Comparison of ENCODE assay signal across 22 cellular contexts in genomic region chr1:3814065-3814464, GRCh38. TPM values are rescaled to one million over a fixed set of nuclear protein-coding genes. Genes with fewer than 3 reads are reported as not detected.
DNase-seq lines count a peak whose midpoint lies in the region; ATAC-seq, FAIRE-seq and TF ChIP-seq lines count a peak whose summit lies in the region.
"Had no signal": no experiment of that assay in that cellular context is flagged by ENCODE, and none has a peak within 500 bp of the region (broad histone marks: within the 10 kb centered on the region; RNA-seq: fewer than 3 reads in every experiment).

No MANE protein-coding gene starts in this region.

- 93% methylated on average over 2 of the region's 2 CpGs for WGBS in GM12878 (ENCODE audit: insufficient coverage, insufficient replicate concordance, low lambda C conversion rate, missing lambda C conversion rate)

- TF ChIP-seq RAD21 in GM12878 (IDR thresholded peaks at IDR 0.05; ENCODE audit: insufficient read depth, low read depth, low read length), result no peak

- H3K79me2 ChIP-seq in OCI-LY7 (ENCODE audit: insufficient read depth, low read depth, low read length), result no peaks in the 10 kb centered on the region
- H3K79me2 ChIP-seq in GM12878 (ENCODE audit: control insufficient read depth, insufficient read depth, low read length), result no peaks in the 10 kb centered on the region

- no peaks in the 10 kb centered on the region for H4K20me1 ChIP-seq in OCI-LY7 (ENCODE audit: insufficient read depth, low read length)
- H4K20me1 ChIP-seq in GM12878 (ENCODE audit: control insufficient read depth, insufficient read depth), result no peaks in the 10 kb centered on the region

- no peak for TF ChIP-seq EP300 in GM12878 (IDR thresholded peaks at IDR 0.05; ENCODE audit: borderline replicate concordance in 1 of 2, control insufficient read depth in 1 of 2, low read depth in 2 of 2, low read length in 2 of 2)

- H3K27ac ChIP-seq in OCI-LY7 (ENCODE audit: low read depth, low read length, poor library complexity, severe bottlenecking) (no peak overlapping the region), GM12878 (ENCODE audit: control insufficient read depth, insufficient read depth) (no peak overlapping the region), upper lobe of right lung (no peak overlapping the region)
- H3K27ac ChIP-seq: A549 had no signal

- H3K36me3 Mint-ChIP-seq in nephron progenitor cell (ENCODE audit: low read depth), result peaks cover 16% of the 10 kb centered on the region

- H3K4me3 ChIP-seq in OCI-LY7 (ENCODE audit: low read depth, low read length, poor library complexity, severe bottlenecking), result no peak overlapping the region
- H3K4me3 ChIP-seq in GM12878, result no peak overlapping the region
- H3K4me3 ChIP-seq in upper lobe of right lung, result no peak overlapping the region
- H3K4me3 ChIP-seq: A549, GM23338 had no signal

- H3K36me3 ChIP-seq in OCI-LY7 (ENCODE audit: insufficient read depth, low read length), result peaks cover 21% of the 10 kb centered on the region
- H3K36me3 ChIP-seq in GM12878 (ENCODE audit: control insufficient read depth in 2 of 2, insufficient read depth in 2 of 2, low read length in 1 of 2), result no peaks in the 10 kb centered on the region
- H3K36me3 ChIP-seq in upper lobe of right lung, result peaks cover 27% of the 10 kb centered on the region
- H3K36me3 ChIP-seq: BE2C had no signal

- in situ Hi-C loops in GM12878 (cut with MboI), result no loop called here

- CTCF ChIA-PET in OCI-LY7 (lab: Charles Lee; ENCODE audit: unreplicated experiment), result no interaction called here
- CTCF ChIA-PET in GM12878 (lab: Yijun Ruan, JAX), result no interaction called here

- POLR2A ChIA-PET in OCI-LY7 (lab: Charles Lee) (no interaction called here), GM12878 (lab: Charles Lee) (no interaction called here)

- H3K27ac Mint-ChIP-seq in nephron progenitor cell, result peak overlapping the region; percentile 75
- H3K27ac Mint-ChIP-seq: CD8-positive, alpha-beta T cell; GM23338 had no signal

- H3K9me3 Mint-ChIP-seq in nephron progenitor cell, result peaks cover 6% of the 10 kb centered on the region
- H3K9me3 Mint-ChIP-seq: CD8-positive, alpha-beta T cell had no signal

- DNase-seq in OCI-LY7 (ENCODE audit: low spot score), result no peak
- no peak for DNase-seq in GM12878 (ENCODE audit: low read depth, low spot score)
- no peak for DNase-seq in nephron progenitor cell
- peak; percentile 28 for DNase-seq in upper lobe of right lung
- DNase-seq in NCI-H187 (lab: John Stamatoyannopoulos, UW), result no peak
- DNase-seq in NCI-H1105 treated with DMSO at 0.1 percent for 48 hours (lab: John Stamatoyannopoulos, UW), result no peak
- DNase-seq: BE2C; CD8-positive, alpha-beta T cell; COR-L47; DMS153; DMS79 treated with DMSO at 0.1 percent for 48 hours; EL; H7; IMR-90 had no signal

- no peak overlapping the region for H3K4me3 Mint-ChIP-seq in nephron progenitor cell
- H3K4me3 Mint-ChIP-seq: CD14-positive monocyte; CD8-positive, alpha-beta T cell; GM23338 had no signal

- H3K9me2 ChIP-seq in OCI-LY7 (ENCODE audit: insufficient read depth, low read length), result no peaks in the 10 kb centered on the region

- peaks cover 5% of the 10 kb centered on the region for H3K27me3 Mint-ChIP-seq in nephron progenitor cell (ENCODE audit: low read depth, poor library complexity)

- H3K9me3 ChIP-seq in OCI-LY7 (ENCODE audit: low read length) (no peaks in the 10 kb centered on the region), GM12878 (replicated peaks; ENCODE audit: control insufficient read depth, insufficient read depth, low read length) (no peaks in the 10 kb centered on the region), upper lobe of right lung (no peaks in the 10 kb centered on the region)
- H3K9me3 ChIP-seq: A549, BE2C had no signal

- H3K4me1 ChIP-seq in OCI-LY7 (ENCODE audit: insufficient read depth, low read length, poor library complexity, severe bottlenecking) (no peaks in the 10 kb centered on the region), GM12878 (ENCODE audit: control insufficient read depth, insufficient read depth, low read length) (no peaks in the 10 kb centered on the region), upper lobe of right lung (no peaks in the 10 kb centered on the region)
- H3K4me1 ChIP-seq: BE2C had no signal

- H2AFZ ChIP-seq in OCI-LY7 (ENCODE audit: low read length) (no peak overlapping the region), GM12878 (ENCODE audit: control insufficient read depth, low read depth, low read length) (no peak overlapping the region)
- H2AFZ ChIP-seq: GM23338 had no signal

- H3K27me3 ChIP-seq in GM12878 (replicated peaks in 1 of 2; ENCODE audit: control insufficient read depth in 2 of 2, insufficient read depth in 2 of 2, low read length in 1 of 2), result no peaks in the 10 kb centered on the region
- no peaks in the 10 kb centered on the region for H3K27me3 ChIP-seq in upper lobe of right lung
- H3K27me3 ChIP-seq: BE2C had no signal

- BruUV-seq in OCI-LY7 (replicated peaks; lab: Mats Ljungman, UMichigan) (TSS peak; percentile 58), GM12878 (replicated peaks; lab: Mats Ljungman, UMichigan) (TSS peak; percentile 50)

- no peak overlapping the region for H3K9ac ChIP-seq in GM12878 (ENCODE audit: control insufficient read depth, insufficient read depth, low read length)

- no peak for TF ChIP-seq POLR2A in GM12878 (IDR thresholded peaks at IDR 0.05; ENCODE audit: low read depth, low read length)

- SMC1A ChIA-PET in GM12878 (lab: Charles Lee; ENCODE audit: uncharacterized antibody, unreplicated experiment), result no interaction called here

- RAD21 ChIA-PET in GM12878 (lab: Charles Lee; ENCODE audit: unreplicated experiment), result no interaction called here

- no peak for TF ChIP-seq CTCF in OCI-LY7 (conservative IDR thresholded peaks at IDR 0.05; ENCODE audit: low read length)
- TF ChIP-seq CTCF in GM12878 (IDR thresholded peaks at IDR 0.05 in 2 of 3, conservative IDR thresholded peaks at IDR 0.05 in 1 of 3; ENCODE audit: control insufficient read depth in 2 of 3, extremely low read depth in 1 of 3, insufficient read depth in 1 of 3, low read depth in 3 of 3, low read length in 3 of 3), result no peak
- TF ChIP-seq CTCF in nephron progenitor cell (IDR thresholded peaks at IDR 0.05), result no peak
- no peak for TF ChIP-seq CTCF in upper lobe of right lung (IDR thresholded peaks at IDR 0.05)

- FAIRE-seq in GM12878 (lab: Jason Lieb, UNC), result no peak
- FAIRE-seq: A549, D721Med, G401.6, GM12892, GM19239 had no signal

- H3K4me2 ChIP-seq in OCI-LY7 (ENCODE audit: low read length) (no peak overlapping the region), GM12878 (ENCODE audit: control insufficient read depth, insufficient read depth) (no peak overlapping the region)
- H3K4me2 ChIP-seq: A549, GM23338 had no signal

- H3K4me1 Mint-ChIP-seq in nephron progenitor cell, result peaks cover 6% of the 10 kb centered on the region

- ATAC-seq in GM12878, result no peak
- ATAC-seq in upper lobe of right lung, result no peak
- no peak for ATAC-seq in GM19463 (IDR thresholded peaks at IDR 0.05; ENCODE audit: unreplicated experiment)
- ATAC-seq: A549; CD8-positive, alpha-beta T cell; GM23338 had no signal

- intact Hi-C loops in OCI-LY7 (cut with micrococcal nuclease; ENCODE audit: unreplicated experiment), result no loop called here
- intact Hi-C loops in GM12878 (cut with micrococcal nuclease; ENCODE audit: unreplicated experiment), result no loop called here
- intact Hi-C loops in upper lobe of right lung (cut with DNase I), result no loop called here

RNA-seq across cellular contexts. Expression of gene LRRC47, which starts 17.8 kb away (rescaled TPM):
- total RNA-seq in OCI-LY7 (2014; rRNA removed; shearing (Covaris generic)), result 34.0 and 36.4 TPM in 2 replicates
- total RNA-seq in OCI-LY7 (2022), result 49.1 and 57.6 TPM in 2 replicates
- 13.3 and 18.5 TPM in 2 replicates for total RNA-seq in GM12878 (2013; cell fraction: nucleolus; rRNA removed)
- total RNA-seq in GM12878 (2014; rRNA removed), result 20.9 and 22.9 TPM in 2 replicates
- total RNA-seq in GM12878 (2014; rRNA removed; fragmentation: Illumina TruSeq; extraction: Trizol), result 13.7 and 15.3 TPM in 2 replicates
- total RNA-seq in GM12878 (2021), result 31.0 and 34.6 TPM in 2 replicates
- 8.3 TPM for polyA plus RNA-seq in GM12878 (2011; ENCODE audit: low read depth)
- 24.0 and 25.4 TPM in 2 replicates for polyA plus RNA-seq in GM12878 (2011; rRNA removed)
- 13.1 and 14.6 TPM in 2 replicates for polyA plus RNA-seq in GM12878 (2011; cell fraction: cytosol; rRNA removed)
- polyA plus RNA-seq in GM12878 (2011; cell fraction: nucleus; rRNA removed), result 17.9 and 29.4 TPM in 2 replicates
- 23.2 and 23.5 TPM in 2 replicates for polyA plus RNA-seq in GM12878 (2012)
- polyA plus RNA-seq in GM12878 (2014; fragmentation: Illumina TruSeq; extraction: Trizol), result 20.4 and 26.1 TPM in 2 replicates
- 1 to 10 TPM; 2.5 to 4.5 TPM for polyA plus RNA-seq in GM12878 (2014; fragmentation: Nextera tagmentation; extraction: Ambion mirVana)
- polyA plus RNA-seq in GM12878 (2014; rRNA removed), result 21.1 and 24.4 TPM in 2 replicates
- 10 to 100 TPM; 14.1 to 15.3 TPM for polyA plus RNA-seq in GM12878 (2016; fragmentation: Nextera tagmentation; extraction: Ambion mirVana)
- 6.3 and 8.1 TPM in 2 replicates for polyA minus RNA-seq in GM12878 (2011; rRNA and poly(A)+ RNA removed)
- polyA minus RNA-seq in GM12878 (2011; cell fraction: cytosol; rRNA and poly(A)+ RNA removed), result 6.0 and 6.8 TPM in 2 replicates
- polyA minus RNA-seq in GM12878 (2011; cell fraction: nucleus; rRNA and poly(A)+ RNA removed), result 4.2 and 8.9 TPM in 2 replicates
- 34.2 TPM for total RNA-seq in upper lobe of right lung

RNA-seq across cellular contexts. Expression of gene SMIM1, which starts 41.5 kb away (rescaled TPM):
- total RNA-seq in OCI-LY7 (2014; rRNA removed; shearing (Covaris generic)), result 3.8 and 7.1 TPM in 2 replicates
- total RNA-seq in OCI-LY7 (2022), result 3.9 and 4.3 TPM in 2 replicates
- 3.9 TPM in 1 of 2 replicates, not detected in the other for total RNA-seq in GM12878 (2013; cell fraction: nucleolus; rRNA removed)
- 0.71 TPM in 1 of 2 replicates, not detected in the other for total RNA-seq in GM12878 (2014; rRNA removed)
- not detected in 2 replicates for total RNA-seq in GM12878 (2014; rRNA removed; fragmentation: Illumina TruSeq; extraction: Trizol)
- total RNA-seq in GM12878 (2021), result 0.53 TPM in 1 of 2 replicates, not detected in the other
- polyA plus RNA-seq in GM12878 (2011; ENCODE audit: low read depth), result not detected
- polyA plus RNA-seq in GM12878 (2011; rRNA removed), result 0.30 TPM in 1 of 2 replicates, not detected in the other
- polyA plus RNA-seq in GM12878 (2011; cell fraction: cytosol; rRNA removed), result 0.54 and 0.92 TPM in 2 replicates
- polyA plus RNA-seq in GM12878 (2011; cell fraction: nucleus; rRNA removed), result 0.36 and 0.94 TPM in 2 replicates
- 0.97 and 1.8 TPM in 2 replicates for polyA plus RNA-seq in GM12878 (2012)
- polyA plus RNA-seq in GM12878 (2014; fragmentation: Illumina TruSeq; extraction: Trizol), result not detected in 2 replicates
- polyA plus RNA-seq in GM12878 (2014; fragmentation: Nextera tagmentation; extraction: Ambion mirVana), result not detected
- 0.37 and 1.1 TPM in 2 replicates for polyA plus RNA-seq in GM12878 (2014; rRNA removed)
- polyA plus RNA-seq in GM12878 (2016; fragmentation: Nextera tagmentation; extraction: Ambion mirVana), result not detected
- not detected in 2 replicates for polyA minus RNA-seq in GM12878 (2011; rRNA and poly(A)+ RNA removed)
- polyA minus RNA-seq in GM12878 (2011; cell fraction: cytosol; rRNA and poly(A)+ RNA removed), result not detected in 2 replicates
- 0.97 and 1.1 TPM in 2 replicates for polyA minus RNA-seq in GM12878 (2011; cell fraction: nucleus; rRNA and poly(A)+ RNA removed)
- 9.3 TPM for total RNA-seq in upper lobe of right lung

RNA-seq across cellular contexts. Expression of gene CEP104, which starts 42.9 kb away (rescaled TPM):
- total RNA-seq in OCI-LY7 (2014; rRNA removed; shearing (Covaris generic)), result 26.8 and 36.5 TPM in 2 replicates
- total RNA-seq in OCI-LY7 (2022) (71.0 and 71.7 TPM in 2 replicates), GM12878 (2014; rRNA removed) (14.9 and 19.1 TPM in 2 replicates), GM12878 (2014; rRNA removed; fragmentation: Illumina TruSeq; extraction: Trizol) (8.6 and 10.5 TPM in 2 replicates), GM12878 (2021) (34.8 and 35.5 TPM in 2 replicates), upper lobe of right lung (61.0 TPM)
- total RNA-seq in GM12878 (2013; cell fraction: nucleolus; rRNA removed), result 81.2 and 92.0 TPM in 2 replicates
- 5.6 TPM for polyA plus RNA-seq in GM12878 (2011; ENCODE audit: low read depth)
- polyA plus RNA-seq in GM12878 (2011; rRNA removed) (28.8 and 35.7 TPM in 2 replicates), GM12878 (2014; fragmentation: Illumina TruSeq; extraction: Trizol) (19.6 and 27.1 TPM in 2 replicates), GM12878 (2014; fragmentation: Nextera tagmentation; extraction: Ambion mirVana) (10 to 100 TPM in 1 of 2 experiments, 1 to 10 TPM in 1; 7.2 to 11.3 TPM), GM12878 (2014; rRNA removed) (15.8 and 23.5 TPM in 2 replicates), GM12878 (2016; fragmentation: Nextera tagmentation; extraction: Ambion mirVana) (10 to 100 TPM; 31.9 to 33.0 TPM)
- 21.2 and 24.4 TPM in 2 replicates for polyA plus RNA-seq in GM12878 (2011; cell fraction: cytosol; rRNA removed)
- 62.8 and 65.9 TPM in 2 replicates for polyA plus RNA-seq in GM12878 (2011; cell fraction: nucleus; rRNA removed)
- polyA plus RNA-seq in GM12878 (2012), result 15.9 and 16.8 TPM in 2 replicates
- 35.9 and 40.9 TPM in 2 replicates for polyA minus RNA-seq in GM12878 (2011; rRNA and poly(A)+ RNA removed)
- polyA minus RNA-seq in GM12878 (2011; cell fraction: cytosol; rRNA and poly(A)+ RNA removed), result 14.2 and 25.8 TPM in 2 replicates
- 16.7 and 27.8 TPM in 2 replicates for polyA minus RNA-seq in GM12878 (2011; cell fraction: nucleus; rRNA and poly(A)+ RNA removed)

RNA-seq across cellular contexts. Expression of gene DFFB, which starts 43.2 kb away (rescaled TPM):
- total RNA-seq in OCI-LY7 (2014; rRNA removed; shearing (Covaris generic)), result 15.2 and 21.6 TPM in 2 replicates
- total RNA-seq in OCI-LY7 (2022) (16.0 and 17.9 TPM in 2 replicates), GM12878 (2014; rRNA removed) (8.5 and 10.0 TPM in 2 replicates), GM12878 (2014; rRNA removed; fragmentation: Illumina TruSeq; extraction: Trizol) (5.5 and 6.2 TPM in 2 replicates), GM12878 (2021) (7.7 and 8.3 TPM in 2 replicates), upper lobe of right lung (8.5 TPM)
- 20.3 and 23.2 TPM in 2 replicates for total RNA-seq in GM12878 (2013; cell fraction: nucleolus; rRNA removed)
- 3.0 TPM for polyA plus RNA-seq in GM12878 (2011; ENCODE audit: low read depth)
- polyA plus RNA-seq in GM12878 (2011; rRNA removed) (8.8 and 10.7 TPM in 2 replicates), GM12878 (2014; fragmentation: Illumina TruSeq; extraction: Trizol) (6.8 and 7.4 TPM in 2 replicates), GM12878 (2014; fragmentation: Nextera tagmentation; extraction: Ambion mirVana) (1 to 10 TPM; 2.7 to 3.7 TPM), GM12878 (2014; rRNA removed) (10.7 and 12.0 TPM in 2 replicates), GM12878 (2016; fragmentation: Nextera tagmentation; extraction: Ambion mirVana) (1 to 10 TPM; 3.2 to 5.3 TPM)
- polyA plus RNA-seq in GM12878 (2011; cell fraction: cytosol; rRNA removed), result 8.2 and 9.4 TPM in 2 replicates
- polyA plus RNA-seq in GM12878 (2011; cell fraction: nucleus; rRNA removed), result 8.1 and 13.3 TPM in 2 replicates
- polyA plus RNA-seq in GM12878 (2012), result 4.1 and 6.2 TPM in 2 replicates
- polyA minus RNA-seq in GM12878 (2011; rRNA and poly(A)+ RNA removed), result 2.9 and 5.0 TPM in 2 replicates
- 2.5 and 3.0 TPM in 2 replicates for polyA minus RNA-seq in GM12878 (2011; cell fraction: cytosol; rRNA and poly(A)+ RNA removed)
- 3.9 and 4.4 TPM in 2 replicates for polyA minus RNA-seq in GM12878 (2011; cell fraction: nucleus; rRNA and poly(A)+ RNA removed)
